ENCODE assay signal across 14 cellular contexts in genomic region chr13:87925006-87925405, GRCh38.
A peak's percentile ranks its signal among the peaks of the same experiment; 100 is the strongest.
DNase-seq lines count a peak whose midpoint lies in the region; FAIRE-seq and TF ChIP-seq lines count a peak whose summit lies in the region.
"Had no signal": no experiment of that assay in that cellular context is flagged by ENCODE, and none has a peak within 500 bp of the region (broad histone marks: within the 10 kb centered on the region; RNA-seq: fewer than 3 reads in every experiment).

No MANE protein-coding gene starts in this region.

- H3K9me3 ChIP-seq in Karpas-422 (ENCODE audit: low read length): peaks cover 4% of the 10 kb centered on the region
- no peaks in the 10 kb centered on the region for H3K9me3 ChIP-seq in SK-N-MC (ENCODE audit: low read depth, low read length)
- no peaks in the 10 kb centered on the region for H3K9me3 ChIP-seq in hepatocyte (ENCODE audit: low read depth)
- H3K9me3 ChIP-seq in prostate gland: no peaks in the 10 kb centered on the region
- H3K9me3 ChIP-seq: BLaER1 treated with 17β-estradiol and CSF1 and Interleukin-3, amounts not matched to agents 10 nM and 100 nM had no signal

- H3K27ac ChIP-seq in Karpas-422 (ENCODE audit: low read length) (no peak overlapping the region), SK-N-MC (peak overlapping the region; percentile 55; the same call in 1 of the 2 replicates), hepatocyte (no peak overlapping the region), prostate gland (no peak overlapping the region)
- H3K27ac ChIP-seq: BLaER1 treated with 17β-estradiol and CSF1 and Interleukin-3, amounts not matched to agents 10 nM and 100 nM; GM23248 had no signal

- intact Hi-C loops in prostate gland (cut with DNase I): no loop called here

- 85% methylated on average over 4 of the region's 4 CpGs for WGBS in hepatocyte (ENCODE audit: low lambda C conversion rate, missing lambda C conversion rate)
- WGBS in prostate gland: 81% methylated on average over 4 of the region's 4 CpGs

- DNase-seq in H54 (ENCODE audit: insufficient read length, low spot score) (no peak), Karpas-422 (no peak), SK-N-MC (ENCODE audit: low read depth, low spot score) (peak; percentile 8), hepatocyte (ENCODE audit: low spot score) (no peak), prostate gland (ENCODE audit: low spot score) (no peak), NCI-H2029 treated with DMSO at 0.1 percent for 48 hours (lab: John Stamatoyannopoulos, UW) (no peak)
- DNase-seq: Calu3; CD8-positive, alpha-beta T cell; DMS79 treated with DMSO at 0.1 percent for 48 hours; GM23248; HFFc6 had no signal

- TF ChIP-seq CTCF in hepatocyte (IDR thresholded peaks at IDR 0.05; ENCODE audit: poor library complexity) (no peak), prostate gland (IDR thresholded peaks at IDR 0.05) (no peak)

- H3K9ac ChIP-seq in Karpas-422 (ENCODE audit: low read length) (no peak overlapping the region), SK-N-MC (ENCODE audit: insufficient read length) (no peak overlapping the region)
- H3K9ac ChIP-seq: BLaER1 treated with 17β-estradiol and CSF1 and Interleukin-3, amounts not matched to agents 10 nM and 100 nM; GM23248 had no signal

- H3K79me2 ChIP-seq in Karpas-422 (ENCODE audit: low read length) (no peaks in the 10 kb centered on the region), hepatocyte (no peaks in the 10 kb centered on the region)

- H3K27me3 ChIP-seq in Karpas-422 (ENCODE audit: low read length): no peaks in the 10 kb centered on the region
- no peaks in the 10 kb centered on the region for H3K27me3 ChIP-seq in hepatocyte
- no peaks in the 10 kb centered on the region for H3K27me3 ChIP-seq in prostate gland (replicated peaks; ENCODE audit: insufficient read depth)
- H3K27me3 ChIP-seq: BLaER1 treated with 17β-estradiol and CSF1 and Interleukin-3, amounts not matched to agents 10 nM and 100 nM had no signal

- H3K9me2 ChIP-seq in Karpas-422 (replicated peaks; ENCODE audit: insufficient read depth, low read length) (no peaks in the 10 kb centered on the region), hepatocyte (replicated peaks; ENCODE audit: insufficient read depth) (no peaks in the 10 kb centered on the region)

- peak overlapping the region; percentile 44; the same call in 1 of the 2 replicates for H2AFZ ChIP-seq in Karpas-422 (ENCODE audit: low read length)
- no peak overlapping the region for H2AFZ ChIP-seq in hepatocyte
- H2AFZ ChIP-seq: GM23248 had no signal

- H3K4me2 ChIP-seq in Karpas-422 (ENCODE audit: low read depth, low read length, poor library complexity, severe bottlenecking): no peak overlapping the region
- H3K4me2 ChIP-seq in hepatocyte: no peak overlapping the region
- H3K4me2 ChIP-seq: BLaER1 treated with 17β-estradiol and CSF1 and Interleukin-3, amounts not matched to agents 10 nM and 100 nM had no signal

- H3K4me3 ChIP-seq in Karpas-422 (ENCODE audit: low read length): no peak overlapping the region
- H3K4me3 ChIP-seq in SK-N-MC: peak overlapping the region; percentile 9; the same call in 1 of the 2 replicates
- H3K4me3 ChIP-seq in hepatocyte: no peak overlapping the region
- no peak overlapping the region for H3K4me3 ChIP-seq in prostate gland
- H3K4me3 ChIP-seq: BLaER1 treated with 17β-estradiol and CSF1 and Interleukin-3, amounts not matched to agents 10 nM and 100 nM; GM23248 had no signal

- H3K4me1 ChIP-seq in Karpas-422 (ENCODE audit: low read length) (no peaks in the 10 kb centered on the region), hepatocyte (ENCODE audit: insufficient read depth) (no peaks in the 10 kb centered on the region), prostate gland (replicated peaks) (no peaks in the 10 kb centered on the region)
- H3K4me1 ChIP-seq: BLaER1 treated with 17β-estradiol and CSF1 and Interleukin-3, amounts not matched to agents 10 nM and 100 nM had no signal

- FAIRE-seq in H54 (lab: Jason Lieb, UNC): peak; percentile 84
- FAIRE-seq: GM12891, HepG2 had no signal

- TF ChIP-seq POLR2A in H54 (IDR thresholded peaks at IDR 0.05; ENCODE audit: low read depth, low read length): no peak
- TF ChIP-seq POLR2A in prostate gland (IDR thresholded peaks at IDR 0.05): no peak

- no peaks in the 10 kb centered on the region for H3K36me3 ChIP-seq in Karpas-422 (ENCODE audit: insufficient read depth, low read length)
- H3K36me3 ChIP-seq in SK-N-MC (ENCODE audit: insufficient read depth, low read length): no peaks in the 10 kb centered on the region
- H3K36me3 ChIP-seq in hepatocyte (replicated peaks; ENCODE audit: insufficient read depth, low read depth): no peaks in the 10 kb centered on the region
- H3K36me3 ChIP-seq in prostate gland: no peaks in the 10 kb centered on the region
- H3K36me3 ChIP-seq: BLaER1 treated with 17β-estradiol and CSF1 and Interleukin-3, amounts not matched to agents 10 nM and 100 nM had no signal

- H4K20me1 ChIP-seq in Karpas-422 (ENCODE audit: insufficient read depth, low read depth, low read length) (no peaks in the 10 kb centered on the region), hepatocyte (ENCODE audit: insufficient read depth, poor library complexity, severe bottlenecking) (no peaks in the 10 kb centered on the region)
- H4K20me1 ChIP-seq: BLaER1 treated with 17β-estradiol and CSF1 and Interleukin-3, amounts not matched to agents 10 nM and 100 nM had no signal
